ENCODE assay signal across 31 cellular contexts in the genomic region with DNA sequence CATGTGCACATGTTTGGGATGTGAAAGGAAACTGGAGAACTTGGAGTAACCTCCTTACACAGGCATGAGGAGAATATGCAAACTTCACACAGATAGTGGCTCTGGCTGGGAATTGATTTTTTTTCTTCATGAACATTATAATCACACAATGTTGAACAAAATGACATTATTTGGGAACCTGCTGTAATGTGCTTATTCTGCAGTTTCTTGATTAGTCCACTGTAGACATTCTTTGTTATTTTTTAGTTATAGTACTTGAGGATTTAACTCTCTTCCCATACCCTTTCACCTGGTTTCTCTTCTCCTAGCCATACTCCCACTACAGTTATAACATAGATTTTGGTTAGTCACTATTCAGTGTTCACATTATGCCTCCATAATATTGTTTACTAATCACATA.
"Had no signal": no experiment of that assay in that cellular context is flagged by ENCODE, and none has a peak within 500 bp of the region (broad histone marks: within the 10 kb centered on the region; RNA-seq: fewer than 3 reads in every experiment).

No MANE protein-coding gene starts in this region.

- H3K27me3 Mint-ChIP-seq: naive thymus-derived CD8-positive, alpha-beta T cell; progenitor cell of endocrine pancreas; stimulated activated naive CD8-positive, alpha-beta T cell treated with anti-CD3 and anti-CD28 coated beads, Interleukin-15, Interleukin-2, amounts not matched to agents 100 ng/mL and 50 ng/mL, for 24 hours had no signal

- ATAC-seq: left colon; left lung; lower lobe of right lung; naive thymus-derived CD8-positive, alpha-beta T cell; sciatic nerve; upper lobe of right lung had no signal

- H3K27ac ChIP-seq: left lung, lower lobe of right lung, neural progenitor cell, neutrophil, parathyroid adenoma, right atrium auricular region, skin epidermis, suprapubic skin, thoracic aorta, tibial artery, upper lobe of right lung had no signal

- H3K9me3 ChIP-seq: left lung, lower lobe of right lung, neutrophil, right atrium auricular region, suprapubic skin, thoracic aorta, tibial artery, upper lobe of right lung had no signal

- H3K27me3 ChIP-seq: left lung, neural progenitor cell, neutrophil, right atrium auricular region, suprapubic skin, tibial artery, upper lobe of right lung had no signal

- H3K9ac ChIP-seq: neural progenitor cell, parathyroid adenoma had no signal

- H3K4me3 ChIP-seq: left lung, lower lobe of right lung, neural progenitor cell, right atrium auricular region, skin epidermis, suprapubic skin, thoracic aorta, tibial artery, upper lobe of right lung had no signal

- H3K4me2 ChIP-seq: neural progenitor cell had no signal

- H3K4me1 ChIP-seq: left lung, lower lobe of right lung, neural progenitor cell, parathyroid adenoma, right atrium auricular region, suprapubic skin, tibial artery, upper lobe of right lung had no signal

- H3K9me3 Mint-ChIP-seq: immature natural killer cell; naive thymus-derived CD8-positive, alpha-beta T cell; nephron; neural progenitor cell; stimulated activated naive CD8-positive, alpha-beta T cell treated with anti-CD3 and anti-CD28 coated beads, Interleukin-15, Interleukin-2, amounts not matched to agents 100 ng/mL and 50 ng/mL, for 24 hours had no signal

- H3K27ac Mint-ChIP-seq: immature natural killer cell; naive thymus-derived CD8-positive, alpha-beta T cell; nephron; neural progenitor cell; progenitor cell of endocrine pancreas; stimulated activated naive CD8-positive, alpha-beta T cell treated with anti-CD3 and anti-CD28 coated beads, Interleukin-15, Interleukin-2, amounts not matched to agents 100 ng/mL and 50 ng/mL, for 24 hours had no signal

- DNase-seq: hypothalamus; immature natural killer cell; kidney; left colon; left lung; lower lobe of right lung; mammary epithelial cell; mesenchymal stem cell; naive thymus-derived CD8-positive, alpha-beta T cell; occipital lobe; stimulated activated CD4-positive, alpha-beta T cell treated with anti-CD3 and anti-CD28 coated beads, Interleukin-12 subunit alpha, Interleukin-12 subunit beta, amount 100 ng/mL, for 4 hours; stimulated activated CD4-positive, alpha-beta T cell treated with anti-CD3 and anti-CD28 coated beads, Interleukin-15, amount 100 ng/mL, for 24 hours; stimulated activated CD4-positive, alpha-beta T cell treated with anti-CD3 and anti-CD28 coated beads, Interleukin-2, amount 100 ng/mL, for 24 hours; stimulated activated CD4-positive, alpha-beta T cell treated with anti-CD3 and anti-CD28 coated beads, Interleukin-4, amount 100 ng/mL, for 1 hour; stimulated activated naive CD4-positive, alpha-beta T cell; tibial artery; trophoblast cell; upper lobe of right lung had no signal

- H3K4me1 Mint-ChIP-seq: immature natural killer cell; naive thymus-derived CD8-positive, alpha-beta T cell; nephron; neural progenitor cell had no signal

- H3K36me3 ChIP-seq: left lung, neural progenitor cell, neutrophil, right atrium auricular region, thoracic aorta, upper lobe of right lung had no signal

- H2AFZ ChIP-seq: neural progenitor cell, parathyroid adenoma had no signal

- FAIRE-seq: islet of Langerhans, kidney, urothelium cell line had no signal

- H3K4me3 Mint-ChIP-seq: immature natural killer cell; naive thymus-derived CD8-positive, alpha-beta T cell; nephron; neural progenitor cell; stimulated activated naive CD8-positive, alpha-beta T cell treated with anti-CD3 and anti-CD28 coated beads, Interleukin-15, Interleukin-2, amounts not matched to agents 100 ng/mL and 50 ng/mL, for 24 hours had no signal
